ENCODE assay signal across 15 cellular contexts in genomic region chr2:45923701-45924100, GRCh38.
"Had no signal": no experiment of that assay in that cellular context is flagged by ENCODE, and none has a peak within 500 bp of the region (broad histone marks: within the 10 kb centered on the region; RNA-seq: fewer than 3 reads in every experiment).

No MANE protein-coding gene starts in this region.

- H3K27ac ChIP-seq: esophagus squamous epithelium, neutrophil, right lobe of liver, spleen, suprapubic skin, uterus had no signal

- H3K27ac Mint-ChIP-seq: activated naive CD4-positive, alpha-beta T cell treated with anti-CD3 and anti-CD28 coated beads, Interleukin-2, amount 50 U/mL, for 24 hours; mesothelial cell of epicardium; T-helper 17 cell had no signal

- H3K27me3 Mint-ChIP-seq: activated naive CD4-positive, alpha-beta T cell treated with anti-CD3 and anti-CD28 coated beads, Interleukin-2, amount 50 U/mL, for 24 hours; T-helper 17 cell had no signal

- H3K36me3 ChIP-seq: esophagus squamous epithelium, neutrophil, right lobe of liver, spleen, suprapubic skin, uterus had no signal

- H3K9me3 Mint-ChIP-seq: activated naive CD4-positive, alpha-beta T cell treated with anti-CD3 and anti-CD28 coated beads, Interleukin-2, amount 50 U/mL, for 24 hours; mesothelial cell of epicardium had no signal

- H3K4me3 Mint-ChIP-seq: activated naive CD4-positive, alpha-beta T cell treated with anti-CD3 and anti-CD28 coated beads, Interleukin-2, amount 50 U/mL, for 24 hours; mesothelial cell of epicardium; T-helper 17 cell had no signal

- H3K4me3 ChIP-seq: esophagus squamous epithelium, right lobe of liver, spleen, suprapubic skin, uterus had no signal

- H3K4me1 ChIP-seq: uterus had no signal

- H3K9me3 ChIP-seq: esophagus squamous epithelium, neutrophil, right lobe of liver, spleen, suprapubic skin, uterus had no signal

- H3K27me3 ChIP-seq: esophagus squamous epithelium, neutrophil, right lobe of liver, spleen, suprapubic skin, uterus had no signal

- H3K36me3 Mint-ChIP-seq: activated naive CD4-positive, alpha-beta T cell treated with anti-CD3 and anti-CD28 coated beads, Interleukin-2, amount 50 U/mL, for 24 hours; mesothelial cell of epicardium had no signal

- ATAC-seq: right lobe of liver; stimulated activated naive CD8-positive, alpha-beta T cell treated with anti-CD3 and anti-CD28 coated beads, Interleukin-15, Interleukin-2, amounts not matched to agents 100 U/mL and 50 U/mL, for 24 hours; T-helper 17 cell had no signal

- H3K4me1 Mint-ChIP-seq: activated naive CD4-positive, alpha-beta T cell treated with anti-CD3 and anti-CD28 coated beads, Interleukin-2, amount 50 U/mL, for 24 hours had no signal

- DNase-seq: activated T-cell treated with anti-CD3 and anti-CD28 coated beads, Interleukin-2, amount 50 U/mL, for 1 hour; amygdala; esophagus squamous epithelium; foreskin fibroblast; posterior cingulate gyrus; right lobe of liver; spleen; stimulated activated CD4-positive, alpha-beta T cell treated with anti-CD3 and anti-CD28 coated beads, Interleukin-1b, Interleukin-23, amount 100 ng/mL, for 48 hours; stimulated activated naive CD8-positive, alpha-beta T cell treated with anti-CD3 and anti-CD28 coated beads, Interleukin-15, Interleukin-2, amounts not matched to agents 100 U/mL and 50 U/mL, for 24 hours; T-helper 17 cell; uterus had no signal
